20 cellular contexts compared by ENCODE assay signal in the genomic region with DNA sequence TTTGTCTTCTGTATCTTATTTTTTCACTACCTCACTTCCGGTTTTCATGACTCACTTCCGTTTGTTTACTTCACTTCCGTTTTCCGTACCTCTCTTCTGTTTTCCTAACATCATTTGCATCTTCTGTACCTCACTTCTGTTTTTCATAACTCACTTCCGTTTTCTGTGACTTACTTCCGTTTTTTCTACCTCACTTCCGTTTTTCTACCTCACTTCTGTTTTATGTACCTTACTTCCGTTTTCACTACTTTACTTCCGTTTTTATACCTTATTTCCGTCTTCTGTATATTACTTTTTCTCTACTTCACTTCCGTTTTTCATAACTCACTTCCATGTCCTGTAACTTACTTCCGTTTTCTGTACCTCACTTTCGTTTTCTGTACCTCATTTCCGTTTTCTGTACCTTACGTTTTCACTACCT.
A peak's percentile ranks its signal among the peaks of the same experiment; 100 is the strongest.
DNase-seq lines count a peak whose midpoint lies in the region; ATAC-seq, FAIRE-seq and TF ChIP-seq lines count a peak whose summit lies in the region.
"Had no signal": no experiment of that assay in that cellular context is flagged by ENCODE, and none has a peak within 500 bp of the region (broad histone marks: within the 10 kb centered on the region; RNA-seq: fewer than 3 reads in every experiment).

No MANE protein-coding gene starts in this region.

- H3K4me2 ChIP-seq in BLaER1 (no peak overlapping the region), KMS-11 (peak overlapping the region; percentile 11), OCI-LY7 (ENCODE audit: low read length) (no peak overlapping the region), K562 (ENCODE audit: insufficient read depth, low read length) (no peak overlapping the region), GM23338 (no peak overlapping the region)

- H3K9me1 ChIP-seq in K562 (ENCODE audit: control insufficient read depth, insufficient read depth, low read length) = no peaks in the 10 kb centered on the region

- no peaks in the 10 kb centered on the region for H3K27me3 Mint-ChIP-seq in GM23338 (ENCODE audit: insufficient read depth, low read depth, poor library complexity)
- H3K27me3 Mint-ChIP-seq: stimulated activated naive CD8-positive, alpha-beta T cell treated with anti-CD3 and anti-CD28 coated beads, Interleukin-15, amount 100 ng/mL, for 72 hours had no signal

- H3F3A ChIP-seq in GM23338 (replicated peaks; ENCODE audit: low read depth) = no peaks in the 10 kb centered on the region

- no peak for TF ChIP-seq CTCF in KMS-11 (conservative IDR thresholded peaks at IDR 0.05; ENCODE audit: low read depth, low read length)
- no peak for TF ChIP-seq CTCF in OCI-LY7 (conservative IDR thresholded peaks at IDR 0.05; ENCODE audit: low read length)
- TF ChIP-seq CTCF in K562 (IDR thresholded peaks at IDR 0.05 in 2 of 3, conservative IDR thresholded peaks at IDR 0.05 in 1 of 3; ENCODE audit: insufficient read depth in 2 of 3, low read depth in 1 of 3, low read length in 3 of 3) = no peak
- TF ChIP-seq CTCF in GM23338 (conservative IDR thresholded peaks at IDR 0.05; ENCODE audit: low read depth in 2 of 2) = no peak

- H3K79me2 ChIP-seq in KMS-11 (ENCODE audit: insufficient read depth, low read depth) = no peaks in the 10 kb centered on the region
- H3K79me2 ChIP-seq in OCI-LY7 (ENCODE audit: insufficient read depth, low read depth, low read length) = no peaks in the 10 kb centered on the region
- no peaks in the 10 kb centered on the region for H3K79me2 ChIP-seq in K562 (ENCODE audit: control insufficient read depth, insufficient read depth, low read length)
- no peaks in the 10 kb centered on the region for H3K79me2 ChIP-seq in GM23338 (replicated peaks; ENCODE audit: insufficient read depth)

- TF ChIP-seq RAD21 in K562 (CRISPR knock-in tag; conservative IDR thresholded peaks at IDR 0.05 in 1 of 2, IDR thresholded peaks at IDR 0.05 in 1 of 2) = no peak

- no peak overlapping the region for H3K27ac Mint-ChIP-seq in GM23338
- H3K27ac Mint-ChIP-seq: natural killer cell treated with Interleukin-12 subunit alpha and Interleukin-12 subunit beta and Interleukin-15 and Interleukin-18, amount 100 ng/mL, for 72 hours; stimulated activated naive CD8-positive, alpha-beta T cell treated with anti-CD3 and anti-CD28 coated beads, Interleukin-15, amount 100 ng/mL, for 72 hours had no signal

- H2AFZ ChIP-seq in KMS-11 (ENCODE audit: low read depth) (peak overlapping the region; percentile 94), OCI-LY7 (ENCODE audit: low read length) (peak overlapping the region; percentile 33), K562 (ENCODE audit: low read depth, low read length) (0 out of 2 replicates have a peak overlapping the region, but pooled peaks have one; percentile 21), GM23338 (no peak overlapping the region)

- DNase-seq in OCI-LY7 (ENCODE audit: low spot score) (peak; percentile 69), K562 (ENCODE audit: extremely low read depth in 1 of 4, low spot score in 3 of 4) (no peak), GM23338 (ENCODE audit: low spot score) (no peak), amniotic stem cell (lab: John Stamatoyannopoulos, UW) (no peak)
- DNase-seq: activated CD4-positive, alpha-beta T cell treated with anti-CD3 and anti-CD28 coated beads, Interleukin-2, amount 50 U/mL, for 4 hours; activated naive CD4-positive, alpha-beta T cell treated with Interleukin-2 at 50 U/mL for 16 hours; central memory CD4-positive, alpha-beta T cell; GDM1; NCI-H1417 treated with DMSO at 0.1 percent for 48 hours; NCI-H748 treated with DMSO at 0.1 percent for 48 hours; posterior cingulate gyrus; stimulated activated naive CD8-positive, alpha-beta T cell treated with anti-CD3 and anti-CD28 coated beads, Interleukin-15, amount 100 ng/mL, for 72 hours; upper lobe of left lung had no signal

- BruUV-seq in OCI-LY7 (replicated peaks; lab: Mats Ljungman, UMichigan) = no TSS peak
- BruUV-seq in K562 (replicated peaks; lab: Mats Ljungman, UMichigan) = no TSS peak

- intact Hi-C loops in OCI-LY7 (cut with micrococcal nuclease; ENCODE audit: unreplicated experiment) = no loop called here
- intact Hi-C loops in K562 (cut with micrococcal nuclease) = no loop called here

- no peaks in the 10 kb centered on the region for H3K27me3 ChIP-seq in BLaER1
- no peaks in the 10 kb centered on the region for H3K27me3 ChIP-seq in KMS-11 (ENCODE audit: insufficient read depth, low read depth)
- no peaks in the 10 kb centered on the region for H3K27me3 ChIP-seq in K562 (ENCODE audit: control insufficient read depth in 2 of 2, insufficient read depth in 2 of 2, low read length in 2 of 2)
- H3K27me3 ChIP-seq in GM23338 (ENCODE audit: insufficient read depth) = no peaks in the 10 kb centered on the region
- H3K27me3 ChIP-seq: upper lobe of left lung had no signal

- TF ChIP-seq POLR2A in K562 (conservative IDR thresholded peaks at IDR 0.05) = no peak

- H3K4me1 Mint-ChIP-seq in GM23338 = peaks cover 14% of the 10 kb centered on the region
- H3K4me1 Mint-ChIP-seq: stimulated activated naive CD8-positive, alpha-beta T cell treated with anti-CD3 and anti-CD28 coated beads, Interleukin-15, amount 100 ng/mL, for 72 hours had no signal

- no peak for ATAC-seq in K562
- no peak for ATAC-seq in GM23338
- no peak for ATAC-seq in HG02852 (IDR thresholded peaks at IDR 0.05; ENCODE audit: unreplicated experiment)
- ATAC-seq in HG03457 (IDR thresholded peaks at IDR 0.05; ENCODE audit: unreplicated experiment) = no peak
- ATAC-seq: natural killer cell treated with Interleukin-12 subunit alpha and Interleukin-12 subunit beta and Interleukin-15 and Interleukin-18, amount 100 ng/mL, for 72 hours; stimulated activated naive CD8-positive, alpha-beta T cell treated with anti-CD3 and anti-CD28 coated beads, Interleukin-15, amount 100 ng/mL, for 72 hours had no signal

- no peak for TF ChIP-seq EP300 in K562 (IDR thresholded peaks at IDR 0.05; ENCODE audit: low read length)

- no peaks in the 10 kb centered on the region for H3K9me3 Mint-ChIP-seq in GM23338
- H3K9me3 Mint-ChIP-seq: natural killer cell treated with Interleukin-12 subunit alpha and Interleukin-12 subunit beta and Interleukin-15 and Interleukin-18, amount 100 ng/mL, for 72 hours; stimulated activated naive CD8-positive, alpha-beta T cell treated with anti-CD3 and anti-CD28 coated beads, Interleukin-15, amount 100 ng/mL, for 72 hours had no signal

- 2% methylated on average over 15 of the region's 15 CpGs for WGBS in K562 (ENCODE audit: insufficient coverage, low coverage, missing lambda C conversion rate)

- FAIRE-seq in K562 (lab: Jason Lieb, UNC) = no peak
- FAIRE-seq: A204.1 had no signal

- in situ Hi-C loops in K562 (cut with MboI) = no loop called here

- H4K20me1 ChIP-seq in BLaER1 (no peaks in the 10 kb centered on the region), KMS-11 (ENCODE audit: insufficient read depth) (no peaks in the 10 kb centered on the region), OCI-LY7 (ENCODE audit: insufficient read depth, low read length) (no peaks in the 10 kb centered on the region), K562 (replicated peaks; ENCODE audit: control insufficient read depth, insufficient read depth, low read length) (no peaks in the 10 kb centered on the region), GM23338 (replicated peaks; ENCODE audit: insufficient read depth) (no peaks in the 10 kb centered on the region)

- no peak overlapping the region for H3K4me3 Mint-ChIP-seq in GM23338
- H3K4me3 Mint-ChIP-seq: natural killer cell treated with Interleukin-12 subunit alpha and Interleukin-12 subunit beta and Interleukin-15 and Interleukin-18, amount 100 ng/mL, for 72 hours; stimulated activated naive CD8-positive, alpha-beta T cell treated with anti-CD3 and anti-CD28 coated beads, Interleukin-15, amount 100 ng/mL, for 72 hours had no signal

- no peaks in the 10 kb centered on the region for H3K36me3 Mint-ChIP-seq in GM23338 (ENCODE audit: low read depth)
- H3K36me3 Mint-ChIP-seq: natural killer cell treated with Interleukin-12 subunit alpha and Interleukin-12 subunit beta and Interleukin-15 and Interleukin-18, amount 100 ng/mL, for 72 hours had no signal

- no peak overlapping the region for H3K9ac ChIP-seq in BLaER1
- H3K9ac ChIP-seq in KMS-11 = no peak overlapping the region
- H3K9ac ChIP-seq in K562 (ENCODE audit: insufficient read depth in 1 of 2, low read depth in 2 of 2, low read length in 2 of 2) = no peak overlapping the region

- CTCF ChIA-PET in OCI-LY7 (lab: Charles Lee; ENCODE audit: unreplicated experiment) (no interaction called here), K562 (lab: Yijun Ruan, JAX; ENCODE audit: low intra/inter-chr PET ratio) (interaction anchor here (0.7 kb wide), 1 partner anchor 100 kb away, joined by 3 read pairs; no protein-coding TSS in a partner anchor)

- H3K4me3 ChIP-seq in BLaER1 = peak overlapping the region; percentile 6; the same call in 1 of the 2 replicates
- no peak overlapping the region for H3K4me3 ChIP-seq in KMS-11 (IDR thresholded peaks at IDR 0.05; ENCODE audit: insufficient read depth, low read depth, low read length)
- peak overlapping the region; percentile 22 for H3K4me3 ChIP-seq in OCI-LY7 (ENCODE audit: low read depth, low read length, poor library complexity, severe bottlenecking)
- no peak overlapping the region for H3K4me3 ChIP-seq in K562
- no peak overlapping the region for H3K4me3 ChIP-seq in GM23338
- H3K4me3 ChIP-seq: upper lobe of left lung had no signal

- H3K27ac ChIP-seq in BLaER1 (no peak overlapping the region), KMS-11 (peak overlapping the region; percentile 70), OCI-LY7 (ENCODE audit: low read depth, low read length, poor library complexity, severe bottlenecking) (peak overlapping the region; percentile 72), K562 (ENCODE audit: extremely low read depth, low read depth, low read length) (no peak overlapping the region), GM23338 (ENCODE audit: low read depth) (no peak overlapping the region)
- H3K27ac ChIP-seq: C4-2B, upper lobe of left lung had no signal

- H3K9me2 ChIP-seq in OCI-LY7 (ENCODE audit: insufficient read depth, low read length) = no peaks in the 10 kb centered on the region
- H3K9me2 ChIP-seq in GM23338 (ENCODE audit: insufficient read depth) = peaks cover 2% of the 10 kb centered on the region; the same call in 1 of the 2 replicates

- POLR2A ChIA-PET in OCI-LY7 (lab: Charles Lee) = no interaction called here
- POLR2A ChIA-PET in K562 (lab: Yijun Ruan, JAX) = no interaction called here

- H3K9me3 ChIP-seq in BLaER1 = peaks cover 20% of the 10 kb centered on the region
- H3K9me3 ChIP-seq in OCI-LY7 (ENCODE audit: low read length) = peaks cover 41% of the 10 kb centered on the region
- peaks cover 15% of the 10 kb centered on the region for H3K9me3 ChIP-seq in K562 (replicated peaks; ENCODE audit: control insufficient read depth, insufficient read depth, low read depth, low read length)
- H3K9me3 ChIP-seq: upper lobe of left lung had no signal

- H3K36me3 ChIP-seq in BLaER1 (no peaks in the 10 kb centered on the region), KMS-11 (ENCODE audit: insufficient read depth) (no peaks in the 10 kb centered on the region), OCI-LY7 (ENCODE audit: insufficient read depth, low read length) (no peaks in the 10 kb centered on the region), K562 (ENCODE audit: control insufficient read depth, insufficient read depth, low read length) (no peaks in the 10 kb centered on the region), GM23338 (ENCODE audit: insufficient read depth) (no peaks in the 10 kb centered on the region)
- H3K36me3 ChIP-seq: upper lobe of left lung had no signal

- H3K4me1 ChIP-seq in BLaER1 (no peaks in the 10 kb centered on the region), KMS-11 (ENCODE audit: low read depth, poor library complexity, severe bottlenecking) (no peaks in the 10 kb centered on the region), OCI-LY7 (ENCODE audit: insufficient read depth, low read length, poor library complexity, severe bottlenecking) (no peaks in the 10 kb centered on the region), K562 (replicated peaks in 1 of 2; ENCODE audit: control insufficient read depth in 2 of 2, insufficient read depth in 2 of 2, low read length in 2 of 2) (no peaks in the 10 kb centered on the region), GM23338 (ENCODE audit: insufficient read depth) (peaks cover 17% of the 10 kb centered on the region)
- H3K4me1 ChIP-seq: upper lobe of left lung had no signal

Comparison
In these comparisons a context has a peak if more than half of its experiments do, and no peak if none do; other contexts are left out.
1. H3K27ac ChIP-seq: peak in KMS-11 (single experiment) and OCI-LY7 (single experiment); none in BLaER1 (single experiment), K562 (single experiment) and GM23338 (single experiment).
2. H3K4me3 ChIP-seq: peak in BLaER1 (single experiment) and OCI-LY7 (single experiment); none in KMS-11 (single experiment), K562 (single experiment) and GM23338 (single experiment).